Comparison of ENCODE assay signal across 31 cellular contexts in genomic region chr18:22370414-22370813, GRCh38. TPM values are rescaled to one million over a fixed set of nuclear protein-coding genes. Genes with fewer than 3 reads are reported as not detected.
"Had no signal": no experiment of that assay in that cellular context is flagged by ENCODE, and none has a peak within 500 bp of the region (broad histone marks: within the 10 kb centered on the region; RNA-seq: fewer than 3 reads in every experiment).

No MANE protein-coding gene starts in this region.

- H3K4me1 ChIP-seq: body of pancreas, esophagus muscularis mucosa, foreskin keratinocyte, gastrocnemius medialis had no signal

- H3K9me3 Mint-ChIP-seq: activated CD4-positive, alpha-beta T cell treated with anti-CD3 and anti-CD28 coated beads, Interleukin-2, amount 10 ng/mL, durations not matched to agents 24 days and 14 days; activated naive CD4-positive, alpha-beta T cell treated with anti-CD3 and anti-CD28 coated beads, Interleukin-2, amount 50 U/mL, for 24 hours; activated T-helper 1 cell treated with anti-CD3 and anti-CD28 coated beads, Interleukin-12 subunit alpha, Interleukin-12 subunit beta, Interleukin-2, Interleukin-4 antibody, amounts not matched to agents 30 ng/mL and 10 ng/mL and 1 ng/mL, durations not matched to agents 14 hours and 24 hours and 36 hours; activated T-helper 2 cell treated with anti-CD3 and anti-CD28 coated beads, Interferon-gamma antibody, Interleukin-2, Interleukin-4, amounts not matched to agents 10 μg/mL and 5 μg/mL and 100 μg/mL, durations not matched to agents 14 hours and 24 hours and 36 hours; T-helper 2 cell treated with Interferon-gamma antibody and Interleukin-4, amounts not matched to agents 5 μg/mL and 100 μg/mL, for 36 hours had no signal

- H3K27ac Mint-ChIP-seq: activated CD4-positive, alpha-beta T cell treated with anti-CD3 and anti-CD28 coated beads for 36 hours; activated CD4-positive, alpha-beta T cell treated with anti-CD3 and anti-CD28 coated beads, Interleukin-2, amount 10 ng/mL, durations not matched to agents 24 days and 14 days; activated naive CD4-positive, alpha-beta T cell treated with anti-CD3 and anti-CD28 coated beads for 36 hours; activated naive CD4-positive, alpha-beta T cell treated with anti-CD3 and anti-CD28 coated beads, Interleukin-2, amount 50 U/mL, for 24 hours; activated naive CD8-positive, alpha-beta T cell treated with anti-CD3 and anti-CD28 coated beads, Interleukin-2, amount 10 ng/mL, durations not matched to agents 7 days and 5 days; activated T-helper 1 cell treated with anti-CD3 and anti-CD28 coated beads, Interleukin-12 subunit alpha, Interleukin-12 subunit beta, Interleukin-2, Interleukin-4 antibody, amounts not matched to agents 30 ng/mL and 10 ng/mL and 1 ng/mL, durations not matched to agents 14 hours and 24 hours and 36 hours; activated T-helper 2 cell treated with anti-CD3 and anti-CD28 coated beads, Interferon-gamma antibody, Interleukin-2, Interleukin-4, amounts not matched to agents 10 μg/mL and 5 μg/mL and 100 μg/mL, durations not matched to agents 14 hours and 24 hours and 36 hours; endodermal cell; T-helper 17 cell; T-helper 2 cell treated with Interferon-gamma antibody and Interleukin-4, amounts not matched to agents 5 μg/mL and 100 μg/mL, for 36 hours had no signal

- H3K36me3 ChIP-seq: esophagus muscularis mucosa, gastrocnemius medialis, heart left ventricle had no signal

- DNase-seq: activated CD4-positive, alpha-beta T cell treated with anti-CD3 and anti-CD28 coated beads for 36 hours; activated CD4-positive, alpha-beta T cell treated with anti-CD3 and anti-CD28 coated beads, Interleukin-2, amount 10 ng/mL, durations not matched to agents 24 days and 14 days; activated CD4-positive, alpha-beta T cell treated with anti-CD3 and anti-CD28 coated beads, Interleukin-2, amount 50 U/mL, for 4 hours; activated CD4-positive, CD25-positive, alpha-beta regulatory T cell; activated CD4-positive, CD25-positive, alpha-beta regulatory T cell treated with anti-CD3 and anti-CD28 coated beads, Interleukin-2, amount 50 U/mL, for 72 hours; activated CD8-positive, alpha-beta memory T cell treated with anti-CD3 and anti-CD28 coated beads, Interleukin-2, amount 50 U/mL, for 48 hours; activated effector memory CD4-positive, alpha-beta T cell treated with anti-CD3 and anti-CD28 coated beads, Interleukin-2, amount 50 U/mL, for 16 hours; activated naive CD4-positive, alpha-beta T cell treated with anti-CD3 and anti-CD28 coated beads for 36 hours; activated naive CD8-positive, alpha-beta T cell treated with anti-CD3 and anti-CD28 coated beads, Interleukin-2, amount 10 ng/mL, durations not matched to agents 7 days and 5 days; activated T-cell treated with anti-CD3 and anti-CD28 coated beads for 4 hours; activated T-cell treated with anti-CD3 and anti-CD28 coated beads, Interleukin-2, amount 50 U/mL, for 4 hours; aorta; body of pancreas; caudate nucleus; dorsolateral prefrontal cortex; effector memory CD4-positive, alpha-beta T cell; endodermal cell; erythroblast; foreskin keratinocyte; gastrocnemius medialis; glutamatergic neuron; heart left ventricle; T-helper 1 cell; T-helper 17 cell; T1000 had no signal

- H3K9me3 ChIP-seq: body of pancreas, esophagus muscularis mucosa, gastrocnemius medialis, heart left ventricle had no signal

- H3K4me3 Mint-ChIP-seq: activated CD4-positive, alpha-beta T cell treated with anti-CD3 and anti-CD28 coated beads for 36 hours; activated CD4-positive, alpha-beta T cell treated with anti-CD3 and anti-CD28 coated beads, Interleukin-2, amount 10 ng/mL, durations not matched to agents 24 days and 14 days; activated naive CD4-positive, alpha-beta T cell treated with anti-CD3 and anti-CD28 coated beads for 36 hours; activated naive CD4-positive, alpha-beta T cell treated with anti-CD3 and anti-CD28 coated beads, Interleukin-2, amount 50 U/mL, for 24 hours; activated naive CD8-positive, alpha-beta T cell treated with anti-CD3 and anti-CD28 coated beads, Interleukin-2, amount 10 ng/mL, durations not matched to agents 7 days and 5 days; activated T-cell treated with anti-CD3 and anti-CD28 coated beads, Interleukin-2, amount 50 U/mL, for 4 hours; activated T-helper 1 cell treated with anti-CD3 and anti-CD28 coated beads, Interleukin-12 subunit alpha, Interleukin-12 subunit beta, Interleukin-2, Interleukin-4 antibody, amounts not matched to agents 30 ng/mL and 10 ng/mL and 1 ng/mL, durations not matched to agents 14 hours and 24 hours and 36 hours; endodermal cell; T-helper 17 cell; T-helper 2 cell treated with Interferon-gamma antibody and Interleukin-4, amounts not matched to agents 5 μg/mL and 100 μg/mL, for 36 hours had no signal

- H3K4me3 ChIP-seq: body of pancreas, dorsolateral prefrontal cortex, esophagus muscularis mucosa, gastrocnemius medialis, heart left ventricle had no signal

- H3K27me3 Mint-ChIP-seq: activated CD4-positive, alpha-beta T cell treated with anti-CD3 and anti-CD28 coated beads, Interleukin-2, amount 10 ng/mL, durations not matched to agents 24 days and 14 days; T-helper 17 cell had no signal

- H3K27me3 ChIP-seq: body of pancreas, esophagus muscularis mucosa, gastrocnemius medialis, heart left ventricle had no signal

- H3K27ac ChIP-seq: body of pancreas, dorsolateral prefrontal cortex, esophagus muscularis mucosa, foreskin keratinocyte, gastrocnemius medialis, heart left ventricle had no signal

- H3K36me3 Mint-ChIP-seq: activated naive CD4-positive, alpha-beta T cell treated with anti-CD3 and anti-CD28 coated beads, Interleukin-2, amount 50 U/mL, for 24 hours; activated naive CD8-positive, alpha-beta T cell treated with anti-CD3 and anti-CD28 coated beads, Interleukin-2, amount 10 ng/mL, durations not matched to agents 7 days and 5 days had no signal

- H3K4me1 Mint-ChIP-seq: activated CD4-positive, alpha-beta T cell treated with anti-CD3 and anti-CD28 coated beads for 36 hours; activated CD4-positive, alpha-beta T cell treated with anti-CD3 and anti-CD28 coated beads, Interleukin-2, amount 10 ng/mL, durations not matched to agents 24 days and 14 days; activated naive CD4-positive, alpha-beta T cell treated with anti-CD3 and anti-CD28 coated beads, Interleukin-2, amount 50 U/mL, for 24 hours; activated naive CD8-positive, alpha-beta T cell treated with anti-CD3 and anti-CD28 coated beads, Interleukin-2, amount 10 ng/mL, durations not matched to agents 7 days and 5 days; endodermal cell; T-helper 17 cell had no signal

- ATAC-seq: activated CD4-positive, alpha-beta T cell treated with anti-CD3 and anti-CD28 coated beads for 36 hours; activated T-cell treated with anti-CD3 and anti-CD28 coated beads, Interleukin-2, amount 50 U/mL, for 4 hours; body of pancreas; foreskin keratinocyte; gastrocnemius medialis; heart left ventricle; T-helper 17 cell had no signal

- FAIRE-seq: colon had no signal

RNA-seq across cellular contexts. Expression of gene CTAGE1, which starts 47.3 kb away (rescaled TPM):
- total RNA-seq: activated CD4-positive, alpha-beta T cell treated with anti-CD3 and anti-CD28 coated beads for 36 hours; activated CD4-positive, alpha-beta T cell treated with anti-CD3 and anti-CD28 coated beads, Interleukin-2, amount 10 ng/mL, durations not matched to agents 24 days and 14 days; activated naive CD4-positive, alpha-beta T cell treated with anti-CD3 and anti-CD28 coated beads for 36 hours; activated naive CD8-positive, alpha-beta T cell treated with anti-CD3 and anti-CD28 coated beads, Interleukin-2, amount 10 ng/mL, durations not matched to agents 7 days and 5 days; activated T-cell treated with anti-CD3 and anti-CD28 coated beads, Interleukin-2, amount 50 U/mL, for 4 hours; activated T-helper 1 cell treated with anti-CD3 and anti-CD28 coated beads, Interleukin-12 subunit alpha, Interleukin-12 subunit beta, Interleukin-2, Interleukin-4 antibody, amounts not matched to agents 30 ng/mL and 10 ng/mL and 1 ng/mL, durations not matched to agents 14 hours and 24 hours and 36 hours; activated T-helper 2 cell treated with anti-CD3 and anti-CD28 coated beads, Interferon-gamma antibody, Interleukin-2, Interleukin-4, amounts not matched to agents 10 μg/mL and 5 μg/mL and 100 μg/mL, durations not matched to agents 14 hours and 24 hours and 36 hours; aorta; body of pancreas; dorsolateral prefrontal cortex; endodermal cell; esophagus muscularis mucosa; foreskin keratinocyte; gastrocnemius medialis; heart left ventricle; T-helper 17 cell had no signal
- polyA plus RNA-seq: aorta, foreskin keratinocyte had no signal
